ENCODE assay signal across 11 cellular contexts in the genomic region with DNA sequence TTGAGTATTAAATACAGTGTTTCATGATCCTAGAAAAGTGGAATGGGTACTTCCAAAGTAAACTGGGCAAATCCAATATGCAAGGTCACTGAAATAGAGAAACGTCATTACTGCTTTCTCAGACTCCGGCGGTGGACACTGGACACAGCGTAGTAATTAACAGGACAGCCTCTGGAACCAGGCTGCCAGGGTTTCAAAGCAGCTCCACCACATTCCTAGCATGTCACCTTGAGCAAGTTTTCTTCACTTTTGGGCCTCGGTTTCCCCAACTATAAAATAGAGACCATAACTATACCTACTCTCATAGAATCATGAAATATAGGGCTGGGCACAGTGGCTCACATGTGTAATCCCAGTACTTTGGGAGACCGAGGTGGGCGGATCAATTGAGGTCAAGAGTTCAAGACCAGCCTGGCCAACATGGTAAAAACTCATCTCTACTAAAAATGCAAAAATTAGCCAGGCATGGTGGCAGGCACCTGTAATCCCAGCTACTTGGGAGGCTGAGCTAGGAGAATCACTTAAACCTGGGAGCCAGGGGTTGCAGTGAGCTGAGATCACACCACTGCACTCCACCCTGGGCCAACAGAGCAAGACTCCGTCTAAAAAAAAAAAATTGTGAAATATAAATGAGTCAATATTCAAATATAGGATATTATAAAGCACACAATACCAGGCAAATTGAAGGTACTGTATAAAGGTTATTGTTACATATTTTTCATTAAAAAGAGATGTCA. TPM values are rescaled to one million over a fixed set of nuclear protein-coding genes. Genes with fewer than 3 reads are reported as not detected.
DNase-seq lines count a peak whose midpoint lies in the region; ATAC-seq, FAIRE-seq and TF ChIP-seq lines count a peak whose summit lies in the region.
"Had no signal": no experiment of that assay in that cellular context is flagged by ENCODE, and none has a peak within 500 bp of the region (broad histone marks: within the 10 kb centered on the region; RNA-seq: fewer than 3 reads in every experiment).

No MANE protein-coding gene starts in this region.

- 76% methylated on average over 8 of the region's 8 CpGs for WGBS in HepG2 (ENCODE audit: low lambda C conversion rate)

- H3K9me3 Mint-ChIP-seq in activated B cell treated with CpG ODN at 0.5 μM for 24 hours: no peaks in the 10 kb centered on the region
- H3K9me3 Mint-ChIP-seq in stimulated activated naive B cell treated with anti-CD40 and anti-IgM and Interleukin-4, amounts not matched to agents 10 μg/mL and 1 μg/mL and 100 μg/mL, for 72 hours: no peaks in the 10 kb centered on the region
- H3K9me3 Mint-ChIP-seq: brain had no signal

- H3K79me2 ChIP-seq in KMS-11 (ENCODE audit: insufficient read depth, low read depth) (no peaks in the 10 kb centered on the region), HepG2 (ENCODE audit: insufficient read depth, low read length) (peaks cover 95% of the 10 kb centered on the region)

- H3K4me2 ChIP-seq in KMS-11 (peak overlapping the region; percentile 77), HepG2 (ENCODE audit: low read depth, low read length) (peak overlapping the region; percentile 58)

- no TSS peak for BruUV-seq in HepG2 (replicated peaks; lab: Mats Ljungman, UMichigan)

- no peak overlapping the region for H2AFZ ChIP-seq in KMS-11 (ENCODE audit: low read depth)
- no peak overlapping the region for H2AFZ ChIP-seq in HepG2 (ENCODE audit: low read length)

- H3K27ac ChIP-seq in KMS-11 (no peak overlapping the region; the same call in 1 of the 2 replicates), HepG2 (ENCODE audit: extremely low read length, insufficient read depth, low read length) (peak overlapping the region; percentile 70)

- H3K27me3 ChIP-seq in KMS-11 (ENCODE audit: insufficient read depth, low read depth) (no peaks in the 10 kb centered on the region), HepG2 (ENCODE audit: control insufficient read depth in 1 of 2, insufficient read depth in 2 of 2, low read length in 2 of 2) (no peaks in the 10 kb centered on the region)

- peaks cover 50% of the 10 kb centered on the region for H3K4me1 Mint-ChIP-seq in activated B cell treated with CpG ODN at 0.5 μM for 24 hours
- peaks cover 35 to 67% of the 10 kb centered on the region in 2 donors for H3K4me1 Mint-ChIP-seq in stimulated activated naive B cell treated with anti-CD40 and anti-IgM and Interleukin-4, amounts not matched to agents 10 μg/mL and 1 μg/mL and 100 μg/mL, for 72 hours

- CTCF ChIA-PET in activated B cell treated with CpG ODN at 0.5 μM for 24 hours (lab: Charles Lee): no interaction called here
- CTCF ChIA-PET in HepG2 (lab: Yijun Ruan, JAX; ENCODE audit: low intra/inter-chr PET ratio, low total read pairs): no interaction called here

- TF ChIP-seq EP300 in HepG2 (IDR thresholded peaks at IDR 0.05; ENCODE audit: low read depth in 2 of 2, low read length in 2 of 2) (no peak), HepG2 (CRISPR knock-in tag; IDR thresholded peaks at IDR 0.05; ENCODE audit: borderline replicate concordance) (no peak)

- in situ Hi-C loops in HepG2 (cut with HindIII; ENCODE audit: extremely low pct_ligation_motif_present, low pct_unique_long_range_greater_than_20kb): no loop called here

- no peak for FAIRE-seq in HepG2 (lab: Jason Lieb, UNC)
- FAIRE-seq: small intestine had no signal

- H3K36me3 ChIP-seq in KMS-11 (ENCODE audit: insufficient read depth): no peaks in the 10 kb centered on the region
- H3K36me3 ChIP-seq in HepG2 (replicated peaks in 1 of 2; ENCODE audit: control insufficient read depth in 1 of 2, insufficient read depth in 2 of 2, low read length in 2 of 2): peaks cover 2 to 33% of the 10 kb centered on the region in 2 experiments; a peak in 3 of 5 replicates

- TF ChIP-seq CTCF in KMS-11 (conservative IDR thresholded peaks at IDR 0.05; ENCODE audit: low read depth, low read length): no peak
- TF ChIP-seq CTCF in activated B cell treated with CpG ODN at 0.5 μM for 24 hours (IDR thresholded peaks at IDR 0.05): no peak
- TF ChIP-seq CTCF in HepG2 (CRISPR knock-in tag; IDR thresholded peaks at IDR 0.05): no peak

- H3K27ac Mint-ChIP-seq in activated B cell treated with CpG ODN at 0.5 μM for 24 hours: peak overlapping the region; percentile 76
- H3K27ac Mint-ChIP-seq in stimulated activated naive B cell treated with anti-CD40 and anti-IgM and Interleukin-4, amounts not matched to agents 10 μg/mL and 1 μg/mL and 100 μg/mL, for 72 hours: peak overlapping the region; percentile 71

- H3K9ac ChIP-seq in KMS-11: no peak overlapping the region
- H3K9ac ChIP-seq in HepG2 (ENCODE audit: insufficient read depth, low read depth, low read length): 0 out of 2 replicates have a peak overlapping the region, but pooled peaks have one; percentile 43

- DNase-seq in activated B cell treated with CpG ODN at 0.5 μM for 24 hours (no peak), HepG2 (ENCODE audit: low spot score) (no peak), germinal center (ENCODE audit: low spot score) (no peak)
- no peak for DNase-seq in stimulated activated naive B cell treated with anti-CD40 and anti-IgM and Interleukin-4, amounts not matched to agents 10 μg/mL and 1 μg/mL and 100 μg/mL, for 72 hours
- DNase-seq in activated effector memory CD4-positive, alpha-beta T cell treated with anti-CD3 and anti-CD28 coated beads, Interleukin-2, amount 50 U/mL, for 16 hours: no peak
- DNase-seq: NCI-H774, small intestine had no signal

- intact Hi-C loops in activated B cell treated with CpG ODN at 0.5 μM for 24 hours (cut with micrococcal nuclease) (loop anchor here (1.0 to 10.0 kb wide), 6 partner anchors 13 to 430 kb away; a partner anchor contains a TSS), HepG2 (cut with micrococcal nuclease; ENCODE audit: unreplicated experiment) (loop anchor here (1.0 to 5.0 kb wide), 2 partner anchors 32 to 38 kb away; no protein-coding TSS in a partner anchor)

- TF ChIP-seq POLR2A in HepG2 (IDR thresholded peaks at IDR 0.05; ENCODE audit: insufficient read depth in 1 of 2, low read depth in 2 of 2, low read length in 2 of 2): no peak

- H3K36me3 Mint-ChIP-seq in activated B cell treated with CpG ODN at 0.5 μM for 24 hours (ENCODE audit: low read depth): no peaks in the 10 kb centered on the region
- H3K36me3 Mint-ChIP-seq in stimulated activated naive B cell treated with anti-CD40 and anti-IgM and Interleukin-4, amounts not matched to agents 10 μg/mL and 1 μg/mL and 100 μg/mL, for 72 hours: peaks cover 0 to 6% of the 10 kb centered on the region in 2 donors
- H3K36me3 Mint-ChIP-seq: brain had no signal

- ATAC-seq in activated B cell treated with CpG ODN at 0.5 μM for 24 hours (ENCODE audit: low read depth) (no peak), HepG2 (no peak), GM21723 (IDR thresholded peaks at IDR 0.05; ENCODE audit: unreplicated experiment) (no peak), HG02884 (IDR thresholded peaks at IDR 0.05; ENCODE audit: unreplicated experiment) (no peak)
- no peak for ATAC-seq in stimulated activated naive B cell treated with anti-CD40 and anti-IgM and Interleukin-4, amounts not matched to agents 10 μg/mL and 1 μg/mL and 100 μg/mL, for 72 hours (replicated peaks)

- peaks cover 69% of the 10 kb centered on the region for H3K4me1 ChIP-seq in KMS-11 (ENCODE audit: low read depth, poor library complexity, severe bottlenecking)
- H3K4me1 ChIP-seq in HepG2 (ENCODE audit: insufficient read depth, low read length): peaks cover 97% of the 10 kb centered on the region

- no peak for TF ChIP-seq RAD21 in HepG2 (CRISPR knock-in tag; IDR thresholded peaks at IDR 0.05)

- H3K4me3 ChIP-seq in KMS-11 (IDR thresholded peaks at IDR 0.05; ENCODE audit: insufficient read depth, low read depth, low read length) (no peak overlapping the region), HepG2 (replicated peaks in 1 of 3; ENCODE audit: insufficient read depth in 1 of 3, low read depth in 2 of 3, low read length in 3 of 3) (no peak overlapping the region)

- no peaks in the 10 kb centered on the region for H4K20me1 ChIP-seq in KMS-11 (ENCODE audit: insufficient read depth)
- no peaks in the 10 kb centered on the region for H4K20me1 ChIP-seq in HepG2 (ENCODE audit: insufficient read depth, low read length)

- POLR2A ChIA-PET in activated B cell treated with CpG ODN at 0.5 μM for 24 hours (lab: Charles Lee): interaction anchor here (0.6 to 1.8 kb wide), 5 partner anchors 10 to 63 kb away, joined by 3 to 10 read pairs (median 3); a partner anchor contains a TSS
- POLR2A ChIA-PET in HepG2 (lab: Yijun Ruan, JAX): interaction anchor here (0.9 to 2.8 kb wide), 5 partner anchors 10 to 44 kb away, joined by 3 to 24 read pairs (median 9); a partner anchor contains a TSS

- H3K9me3 ChIP-seq in HepG2 (ENCODE audit: low read length): no peaks in the 10 kb centered on the region

- H3K27me3 Mint-ChIP-seq in activated B cell treated with CpG ODN at 0.5 μM for 24 hours: no peaks in the 10 kb centered on the region
- H3K27me3 Mint-ChIP-seq in stimulated activated naive B cell treated with anti-CD40 and anti-IgM and Interleukin-4, amounts not matched to agents 10 μg/mL and 1 μg/mL and 100 μg/mL, for 72 hours: no peaks in the 10 kb centered on the region
- H3K27me3 Mint-ChIP-seq: brain had no signal

- peak overlapping the region; percentile 50 for H3K4me3 Mint-ChIP-seq in activated B cell treated with CpG ODN at 0.5 μM for 24 hours
- no peak overlapping the region for H3K4me3 Mint-ChIP-seq in stimulated activated naive B cell treated with anti-CD40 and anti-IgM and Interleukin-4, amounts not matched to agents 10 μg/mL and 1 μg/mL and 100 μg/mL, for 72 hours
- H3K4me3 Mint-ChIP-seq: brain had no signal

RNA-seq across cellular contexts. Expression of a gene that starts 24.9 kb away (rescaled TPM):
- total RNA-seq in activated B cell treated with CpG ODN at 0.5 μM for 24 hours: 7.9 and 9.0 TPM in 2 replicates
- total RNA-seq in HepG2 (2016; rRNA removed; fragmentation: Illumina TruSeq; extraction: Trizol): 115 and 183 TPM in 2 replicates
- 16.6 and 18.3 TPM in 2 replicates for total RNA-seq in HepG2 (2016; cell fraction: cytosol; rRNA removed; fragmentation: Illumina TruSeq; extraction: Trizol; ENCODE audit: low read depth)
- 116 and 185 TPM in 2 replicates for total RNA-seq in HepG2 (2016; cell fraction: insoluble cytoplasmic fraction; rRNA removed; fragmentation: Illumina TruSeq; extraction: Trizol)
- 53.6 and 60.8 TPM in 2 replicates for total RNA-seq in HepG2 (2016; cell fraction: membrane; rRNA removed; fragmentation: Illumina TruSeq; extraction: Trizol)
- total RNA-seq in HepG2 (2016; cell fraction: nucleus; rRNA removed; fragmentation: Illumina TruSeq; extraction: Trizol): 89.7 and 91.5 TPM in 2 replicates
- polyA plus RNA-seq in HepG2 (2011; rRNA removed): 37.8 and 58.2 TPM in 2 replicates
- polyA plus RNA-seq in HepG2 (2011; cell fraction: cytosol; rRNA removed): 24.3 and 29.8 TPM in 2 replicates
- 13.1 and 14.2 TPM in 2 replicates for polyA plus RNA-seq in HepG2 (2011; cell fraction: nucleus; rRNA removed)
- polyA plus RNA-seq in HepG2 (2012): 54.6 and 95.7 TPM in 2 replicates
- 6.1 and 6.7 TPM in 2 replicates for polyA plus RNA-seq in HepG2 (2016; cell fraction: cytosol; fragmentation: Illumina TruSeq; extraction: Trizol; ENCODE audit: low read depth)
- 150 and 162 TPM in 2 replicates for polyA plus RNA-seq in HepG2 (2016; cell fraction: insoluble cytoplasmic fraction; fragmentation: Illumina TruSeq; extraction: Trizol; ENCODE audit: low read depth)
- polyA plus RNA-seq in HepG2 (2016; cell fraction: membrane; fragmentation: Illumina TruSeq; extraction: Trizol; ENCODE audit: low read depth): 21.3 and 24.5 TPM in 2 replicates
- 65.9 and 66.3 TPM in 2 replicates for polyA plus RNA-seq in HepG2 (2016; cell fraction: nucleus; fragmentation: Illumina TruSeq; extraction: Trizol; ENCODE audit: insufficient read depth, low read depth)
- 8.2 and 55.6 TPM in 2 replicates for polyA minus RNA-seq in HepG2 (2011; rRNA and poly(A)+ RNA removed; ENCODE audit: low replicate concordance)
- 60.4 and 69.2 TPM in 2 replicates for polyA minus RNA-seq in HepG2 (2011; cell fraction: cytosol; rRNA and poly(A)+ RNA removed)
- polyA minus RNA-seq in HepG2 (2011; cell fraction: nucleus; rRNA and poly(A)+ RNA removed): 134 and 144 TPM in 2 replicates
